8 cellular contexts compared by ENCODE assay signal in genomic region chr14:65414961-65415589, GRCh38. TPM values are rescaled to one million over a fixed set of nuclear protein-coding genes. Genes with fewer than 3 reads are reported as not detected.
DNase-seq lines count a peak whose midpoint lies in the region; ATAC-seq, FAIRE-seq and TF ChIP-seq lines count a peak whose summit lies in the region.

No MANE protein-coding gene starts in this region.

- CTCF ChIA-PET in Calu3 (lab: Charles Lee): interaction anchor here (0.6 to 2.9 kb wide), 18 partner anchors 12 to 655 kb away, joined by 3 to 60 read pairs (median 4); no protein-coding TSS in a partner anchor

- TF ChIP-seq POLR2A in NB4 (IDR thresholded peaks at IDR 0.05; ENCODE audit: extremely low read depth, insufficient read length) (no peak), right lobe of liver (IDR thresholded peaks at IDR 0.05) (no peak), gastroesophageal sphincter (IDR thresholded peaks at IDR 0.05) (no peak)

- DNase-seq in Calu3 (peak; percentile 10), NB4 (ENCODE audit: low read depth) (peak; percentile 46), astrocyte (ENCODE audit: low read depth) (peak; percentile 9), right lobe of liver (no peak)

- H3K36me3 ChIP-seq in astrocyte (ENCODE audit: insufficient read depth, low read length) (no peaks in the 10 kb centered on the region), right lobe of liver (no peaks in the 10 kb centered on the region), gastroesophageal sphincter (no peaks in the 10 kb centered on the region)

- TF ChIP-seq CTCF in 22Rv1 (IDR thresholded peaks at IDR 0.05) (peak; percentile 76), Calu3 (IDR thresholded peaks at IDR 0.05; ENCODE audit: unreplicated experiment) (no peak), NB4 (IDR thresholded peaks at IDR 0.05; ENCODE audit: low read depth, low read length) (no peak), astrocyte (IDR thresholded peaks at IDR 0.05; ENCODE audit: insufficient read depth, low read depth, low read length) (peak; percentile 52), right lobe of liver (IDR thresholded peaks at IDR 0.05) (peak; percentile 34 to 50 (median 46)), gastroesophageal sphincter (IDR thresholded peaks at IDR 0.05) (peak in 2 of 4 experiments; percentile 32 to 58)

- H3K27ac Mint-ChIP-seq in Calu3 (ENCODE audit: unreplicated experiment) (no peak overlapping the region), astrocyte (ENCODE audit: unreplicated experiment) (no peak overlapping the region)

- H3K79me2 ChIP-seq in astrocyte (ENCODE audit: insufficient read depth, low read length): peaks cover 71% of the 10 kb centered on the region

- no TSS peak for BruUV-seq in Calu3 (replicated peaks; lab: Mats Ljungman, UMichigan)

- 70% methylated on average over 3 of the region's 3 CpGs for WGBS in right lobe of liver (ENCODE audit: insufficient coverage, low coverage, low lambda C conversion rate, missing lambda C conversion rate)
- WGBS in gastroesophageal sphincter (ENCODE audit: low coverage in 1 of 2), 2 donors: 75 to 85% methylated on average over 3 of the region's 3 CpGs

- no peak for FAIRE-seq in astrocyte (lab: Jason Lieb, UNC)

- H3K4me3 ChIP-seq in NB4 (ENCODE audit: low read depth, low read length): peak overlapping the region; percentile 76
- H3K4me3 ChIP-seq in astrocyte (ENCODE audit: insufficient read depth, low read depth, low read length): peak overlapping the region; percentile 87
- no peak overlapping the region for H3K4me3 ChIP-seq in right lobe of liver
- H3K4me3 ChIP-seq in gastroesophageal sphincter: no peak overlapping the region

- intact Hi-C loops in Calu3 (cut with micrococcal nuclease; ENCODE audit: unreplicated experiment): loop anchor here (1.0 to 5.0 kb wide), 3 partner anchors 192 to 652 kb away; no protein-coding TSS in a partner anchor
- intact Hi-C loops in right lobe of liver (cut with DNase I): loop anchor here in 1 of 2 donors (10.0 kb wide), 1 partner anchor 410 kb away; no protein-coding TSS in a partner anchor

- H3K4me1 ChIP-seq in astrocyte (ENCODE audit: insufficient read depth, low read length) (peaks cover 13% of the 10 kb centered on the region), right lobe of liver (peaks cover 0 to 3% (median 0%) of the 10 kb centered on the region in 4 donors), gastroesophageal sphincter (peaks cover 0 to 24% (median 7%) of the 10 kb centered on the region in 3 donors)

- peak overlapping the region; percentile 90 for H3K4me2 ChIP-seq in astrocyte (ENCODE audit: low read length)

- peaks cover 5% of the 10 kb centered on the region for H4K20me1 ChIP-seq in astrocyte (ENCODE audit: insufficient read depth, low read length)

- H3K27ac ChIP-seq in 22Rv1: no peak overlapping the region
- H3K27ac ChIP-seq in astrocyte (ENCODE audit: low read depth, low read length): no peak overlapping the region
- H3K27ac ChIP-seq in right lobe of liver: no peak overlapping the region
- H3K27ac ChIP-seq in gastroesophageal sphincter: no peak overlapping the region

- H3K9ac ChIP-seq in astrocyte (ENCODE audit: low read length): peak overlapping the region; percentile 96

- peaks cover 36% of the 10 kb centered on the region for H3K36me3 Mint-ChIP-seq in Calu3 (ENCODE audit: insufficient read depth, unreplicated experiment)
- no peaks in the 10 kb centered on the region for H3K36me3 Mint-ChIP-seq in astrocyte (ENCODE audit: low read depth, unreplicated experiment)

- H3K27me3 ChIP-seq in astrocyte (ENCODE audit: insufficient read depth, low read length) (no peaks in the 10 kb centered on the region), right lobe of liver (no peaks in the 10 kb centered on the region), gastroesophageal sphincter (no peaks in the 10 kb centered on the region)

- no peaks in the 10 kb centered on the region for H3K27me3 Mint-ChIP-seq in Calu3 (ENCODE audit: unreplicated experiment)
- H3K27me3 Mint-ChIP-seq in astrocyte (ENCODE audit: low read depth, unreplicated experiment): no peaks in the 10 kb centered on the region

- H3K4me3 Mint-ChIP-seq in Calu3 (ENCODE audit: low read depth, unreplicated experiment) (peak overlapping the region; percentile 79), astrocyte (ENCODE audit: unreplicated experiment) (peak overlapping the region; percentile 98)

- H3K9me3 ChIP-seq in astrocyte (ENCODE audit: insufficient read depth, low read depth, low read length) (no peaks in the 10 kb centered on the region), right lobe of liver (no peaks in the 10 kb centered on the region), gastroesophageal sphincter (no peaks in the 10 kb centered on the region)

- H3K9me3 Mint-ChIP-seq in Calu3 (ENCODE audit: low read depth, unreplicated experiment) (no peaks in the 10 kb centered on the region), astrocyte (ENCODE audit: unreplicated experiment) (no peaks in the 10 kb centered on the region)

- no peak for ATAC-seq in right lobe of liver
- ATAC-seq in gastroesophageal sphincter: no peak
- no peak for ATAC-seq in HG03280 (IDR thresholded peaks at IDR 0.05; ENCODE audit: unreplicated experiment)
- no peak for ATAC-seq in HG03108 (IDR thresholded peaks at IDR 0.05; ENCODE audit: unreplicated experiment)

- H3K4me1 Mint-ChIP-seq in Calu3 (ENCODE audit: low read depth, unreplicated experiment): peaks cover under 1% of the 10 kb centered on the region
- H3K4me1 Mint-ChIP-seq in astrocyte (ENCODE audit: low read depth, unreplicated experiment): peaks cover 11% of the 10 kb centered on the region

- no peak for TF ChIP-seq EP300 in gastroesophageal sphincter (IDR thresholded peaks at IDR 0.05)

- no peak overlapping the region for H2AFZ ChIP-seq in astrocyte (ENCODE audit: low read depth, low read length)

RNA-seq across cellular contexts. Expression of gene FUT8, which starts 2.5 kb away (rescaled TPM):
- total RNA-seq in Calu3 (2022) (85.7 and 129 TPM in 2 replicates), astrocyte (52.7 and 57.4 TPM in 2 replicates), right lobe of liver (1 to 10 TPM; 2.6 to 4.9 (median 3.5) TPM), gastroesophageal sphincter (10 to 100 TPM; 16.9 to 35.2 (median 30.8) TPM)

Comparison
In these comparisons a context has a peak if more than half of its experiments do, and no peak if none do; other contexts are left out.
1. CTCF ChIP-seq: peak in 22Rv1 (single experiment), astrocyte (single experiment) and right lobe of liver (4 of 4); none in Calu3 (single experiment) and NB4 (single experiment).
2. DNase-seq: peak in Calu3 (single experiment), NB4 (single experiment) and astrocyte (single experiment); none in right lobe of liver (0 of 3).
3. H3K4me3 ChIP-seq: peak in NB4 (single experiment) and astrocyte (single experiment); none in right lobe of liver (0 of 3) and gastroesophageal sphincter (0 of 2).